11 cellular contexts compared by ENCODE assay signal in genomic region chrX:79367907-79368306, GRCh38. TPM values are rescaled to one million over a fixed set of nuclear protein-coding genes. Genes with fewer than 3 reads are reported as not detected.
DNase-seq lines count a peak whose midpoint lies in the region; ATAC-seq, FAIRE-seq and TF ChIP-seq lines count a peak whose summit lies in the region.
"Had no signal": no experiment of that assay in that cellular context is flagged by ENCODE, and none has a peak within 500 bp of the region (broad histone marks: within the 10 kb centered on the region; RNA-seq: fewer than 3 reads in every experiment).

No MANE protein-coding gene starts in this region.

- H3K36me3 Mint-ChIP-seq in CD4-positive, alpha-beta memory T cell, result peaks cover 0 to 25% of the 10 kb centered on the region in 2 donors
- H3K36me3 Mint-ChIP-seq in astrocyte (ENCODE audit: low read depth, unreplicated experiment), result no peaks in the 10 kb centered on the region
- peaks cover 1 to 6% (median 2%) of the 10 kb centered on the region in 3 donors for H3K36me3 Mint-ChIP-seq in naive thymus-derived CD8-positive, alpha-beta T cell
- no peaks in the 10 kb centered on the region for H3K36me3 Mint-ChIP-seq in progenitor cell of endocrine pancreas (ENCODE audit: insufficient read depth)
- H3K36me3 Mint-ChIP-seq: CD14-positive monocyte had no signal

- H2AFZ ChIP-seq in astrocyte (ENCODE audit: low read depth, low read length), result no peak overlapping the region

- no peaks in the 10 kb centered on the region for H4K20me1 ChIP-seq in astrocyte (ENCODE audit: insufficient read depth, low read length)

- ATAC-seq in naive thymus-derived CD8-positive, alpha-beta T cell, result no peak
- ATAC-seq in GM19395 (IDR thresholded peaks at IDR 0.05; ENCODE audit: unreplicated experiment), result no peak

- H3K9me3 Mint-ChIP-seq in CD4-positive, alpha-beta memory T cell, result no peaks in the 10 kb centered on the region
- H3K9me3 Mint-ChIP-seq in astrocyte (ENCODE audit: unreplicated experiment) (no peaks in the 10 kb centered on the region), progenitor cell of endocrine pancreas (ENCODE audit: low read depth) (peaks cover 3% of the 10 kb centered on the region)
- peaks cover 0 to 3% (median 0%) of the 10 kb centered on the region in 9 donors for H3K9me3 Mint-ChIP-seq in naive thymus-derived CD8-positive, alpha-beta T cell

- H3K27me3 Mint-ChIP-seq in CD4-positive, alpha-beta memory T cell, result no peaks in the 10 kb centered on the region
- H3K27me3 Mint-ChIP-seq in astrocyte (ENCODE audit: low read depth, unreplicated experiment), result no peaks in the 10 kb centered on the region
- H3K27me3 Mint-ChIP-seq in naive thymus-derived CD8-positive, alpha-beta T cell, result no peaks in the 10 kb centered on the region
- peaks cover 13% of the 10 kb centered on the region for H3K27me3 Mint-ChIP-seq in progenitor cell of endocrine pancreas

- WGBS in HUES64, result 51% methylated on average over 2 of the region's 3 CpGs

- intact Hi-C loops in CD4-positive, alpha-beta memory T cell (cut with micrococcal nuclease), result loop anchor here (5.0 kb wide), 3 partner anchors 44 to 206 kb away; no protein-coding TSS in a partner anchor

- POLR2A ChIA-PET in CD4-positive, alpha-beta memory T cell (lab: Charles Lee; ENCODE audit: partially characterized antibody), result interaction anchor here (0.9 to 3.7 kb wide), 10 partner anchors 31 to 1472 kb away, joined by 3 to 18 read pairs (median 5); partner anchors contain the start of genes GPR174 and P2RY10
- POLR2A ChIA-PET in naive thymus-derived CD8-positive, alpha-beta T cell (lab: Charles Lee), result interaction anchor here (0.7 kb wide), 1 partner anchor 370 kb away, joined by 3 read pairs; no protein-coding TSS in a partner anchor

- no peak overlapping the region for H3K4me2 ChIP-seq in astrocyte (ENCODE audit: low read length)

- no peaks in the 10 kb centered on the region for H3K27me3 ChIP-seq in CD4-positive, alpha-beta memory T cell (ENCODE audit: insufficient read depth, low read length)
- H3K27me3 ChIP-seq in HUES64 (ENCODE audit: insufficient read depth, low read length), result peaks cover 10% of the 10 kb centered on the region; the same call in 1 of the 2 replicates
- no peaks in the 10 kb centered on the region for H3K27me3 ChIP-seq in astrocyte (ENCODE audit: insufficient read depth, low read length)

- peak overlapping the region; percentile 95 for H3K27ac ChIP-seq in CD4-positive, alpha-beta memory T cell (ENCODE audit: low read depth, low read length)
- H3K27ac ChIP-seq in HUES64 (ENCODE audit: low read depth, low read length), result no peak overlapping the region
- H3K27ac ChIP-seq in astrocyte (ENCODE audit: low read depth, low read length), result no peak overlapping the region

- H3K79me2 ChIP-seq in astrocyte (ENCODE audit: insufficient read depth, low read length), result no peaks in the 10 kb centered on the region

- no peak for FAIRE-seq in astrocyte (lab: Jason Lieb, UNC)
- FAIRE-seq: keratinocyte had no signal

- peaks cover 12 to 25% (median 16%) of the 10 kb centered on the region in 4 donors for H3K4me1 Mint-ChIP-seq in CD4-positive, alpha-beta memory T cell
- H3K4me1 Mint-ChIP-seq in astrocyte (ENCODE audit: low read depth, unreplicated experiment) (peaks cover 11% of the 10 kb centered on the region), progenitor cell of endocrine pancreas (ENCODE audit: low read depth) (peaks cover 8% of the 10 kb centered on the region)
- peaks cover 6 to 39% (median 26%) of the 10 kb centered on the region in 4 donors for H3K4me1 Mint-ChIP-seq in naive thymus-derived CD8-positive, alpha-beta T cell

- no peaks in the 10 kb centered on the region for H3K9me3 ChIP-seq in CD4-positive, alpha-beta memory T cell (ENCODE audit: control insufficient read depth in 1 of 2, low read length in 2 of 2)
- H3K9me3 ChIP-seq in HUES64 (ENCODE audit: insufficient read depth, low read depth, low read length) (no peaks in the 10 kb centered on the region), astrocyte (ENCODE audit: insufficient read depth, low read depth, low read length) (no peaks in the 10 kb centered on the region)

- peak in 2 of 5 donors; percentile 7 to 9 for DNase-seq in CD4-positive, alpha-beta memory T cell
- DNase-seq in astrocyte (ENCODE audit: low read depth) (no peak), NCI-H1417 (lab: John Stamatoyannopoulos, UW) (no peak), progenitor cell of endocrine pancreas (ENCODE audit: low spot score, unreplicated experiment) (no peak), NCI-H1436 (lab: John Stamatoyannopoulos, UW) (no peak)
- no peak for DNase-seq in naive thymus-derived CD8-positive, alpha-beta T cell

- no peaks in the 10 kb centered on the region for H3K36me3 ChIP-seq in CD4-positive, alpha-beta memory T cell (ENCODE audit: insufficient read depth, low read length)
- no peaks in the 10 kb centered on the region for H3K36me3 ChIP-seq in HUES64 (ENCODE audit: insufficient read depth, low read length)
- H3K36me3 ChIP-seq in astrocyte (ENCODE audit: insufficient read depth, low read length), result no peaks in the 10 kb centered on the region

- peak overlapping the region; percentile 91 to 99 (median 94) for H3K4me3 Mint-ChIP-seq in CD4-positive, alpha-beta memory T cell
- H3K4me3 Mint-ChIP-seq in astrocyte (ENCODE audit: unreplicated experiment), result no peak overlapping the region
- peak overlapping the region; percentile 88 to 99 (median 96) for H3K4me3 Mint-ChIP-seq in naive thymus-derived CD8-positive, alpha-beta T cell
- no peak overlapping the region for H3K4me3 Mint-ChIP-seq in progenitor cell of endocrine pancreas (ENCODE audit: low read depth)

- H3K9ac ChIP-seq in HUES64 (ENCODE audit: low read depth, low read length), result 0 out of 2 replicates have a peak overlapping the region, but pooled peaks have one; percentile 60
- H3K9ac ChIP-seq in astrocyte (ENCODE audit: low read length), result no peak overlapping the region

- H3K4me3 ChIP-seq in CD4-positive, alpha-beta memory T cell (ENCODE audit: low read length in 2 of 2), result peak overlapping the region; percentile 65 to 84
- peak overlapping the region; percentile 70 for H3K4me3 ChIP-seq in HUES64 (ENCODE audit: low read length)
- H3K4me3 ChIP-seq in astrocyte (ENCODE audit: insufficient read depth, low read depth, low read length), result no peak overlapping the region

- peaks cover 22% of the 10 kb centered on the region for H3K4me1 ChIP-seq in CD4-positive, alpha-beta memory T cell (ENCODE audit: insufficient read depth, low read length)
- H3K4me1 ChIP-seq in HUES64 (ENCODE audit: insufficient read depth, low read length), result peaks cover 3% of the 10 kb centered on the region; the same call in 1 of the 2 replicates
- H3K4me1 ChIP-seq in astrocyte (ENCODE audit: insufficient read depth, low read length), result no peaks in the 10 kb centered on the region

- CTCF ChIA-PET in CD4-positive, alpha-beta memory T cell (lab: Charles Lee; ENCODE audit: partially characterized antibody), result interaction anchor here (0.6 to 3.5 kb wide), 4 partner anchors 23 to 197 kb away, joined by 3 to 15 read pairs (median 3); no protein-coding TSS in a partner anchor

- no peak for TF ChIP-seq CTCF in astrocyte (IDR thresholded peaks at IDR 0.05; ENCODE audit: insufficient read depth, low read depth, low read length)
- TF ChIP-seq CTCF in progenitor cell of endocrine pancreas (IDR thresholded peaks at IDR 0.05; ENCODE audit: unreplicated experiment), result no peak

- peak overlapping the region; percentile 97 to 99 (median 97) for H3K27ac Mint-ChIP-seq in CD4-positive, alpha-beta memory T cell
- H3K27ac Mint-ChIP-seq in astrocyte (ENCODE audit: unreplicated experiment) (peak overlapping the region; percentile 69), progenitor cell of endocrine pancreas (no peak overlapping the region)
- peak overlapping the region; percentile 95 to 99 (median 97) for H3K27ac Mint-ChIP-seq in naive thymus-derived CD8-positive, alpha-beta T cell

RNA-seq across cellular contexts. Expression of gene ITM2A, which starts 0.8 kb away (rescaled TPM):
- 100 to 1,000 TPM; 147 to 169 TPM for total RNA-seq in CD4-positive, alpha-beta memory T cell
- polyA plus RNA-seq in CD4-positive, alpha-beta memory T cell, result 1,000 to 10,000 TPM in 1 of 2 donors, 100 to 1,000 TPM in 1; 470 to 1,016 TPM
- 16.5 TPM for polyA plus RNA-seq in HUES64 (2013, experiment 1 of 2)
- 15.7 TPM for polyA plus RNA-seq in HUES64 (2013, experiment 2 of 2)
- 40.7 and 54.1 TPM in 2 replicates for total RNA-seq in astrocyte
- 10 to 100 TPM; 61.1 to 69.7 TPM for total RNA-seq in naive thymus-derived CD8-positive, alpha-beta T cell
- polyA plus RNA-seq in naive thymus-derived CD8-positive, alpha-beta T cell, result 100 to 1,000 TPM; 215 to 458 (median 342) TPM
- total RNA-seq in progenitor cell of endocrine pancreas, result 1.5 and 3.8 TPM in 2 replicates
- total RNA-seq: osteoblast had no signal

Comparison
In these comparisons a context has a peak if more than half of its experiments do, and no peak if none do; other contexts are left out.
1. H3K4me3 Mint-ChIP-seq: peak in CD4-positive, alpha-beta memory T cell (8 of 8) and naive thymus-derived CD8-positive, alpha-beta T cell (10 of 10); none in astrocyte (single experiment) and progenitor cell of endocrine pancreas (single experiment).